In the genomic region with DNA sequence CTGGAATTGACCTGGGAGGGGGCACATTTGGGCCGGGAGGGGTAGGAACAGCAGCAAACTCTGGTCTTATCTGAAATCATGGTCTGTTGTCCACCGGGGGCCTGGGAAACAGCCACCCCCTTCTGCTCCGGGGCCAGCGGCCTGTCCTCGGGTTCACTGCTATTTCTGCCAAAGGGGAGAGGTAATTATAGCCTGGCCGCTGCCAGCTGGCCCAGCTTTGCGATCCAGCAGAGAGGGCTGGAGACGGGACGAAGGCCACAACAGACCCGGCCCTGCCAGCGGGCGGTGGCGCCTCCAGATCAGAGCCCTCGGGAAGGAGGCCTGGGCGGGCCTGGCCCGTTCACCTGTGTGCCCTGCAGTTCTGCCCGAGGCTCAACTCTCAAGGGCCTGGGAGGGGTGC, we compare ENCODE assay signal across 1 cellular context.
TF ChIP-seq lines count a peak whose summit lies in the region.

A gene (plus strand): TSS at position 258 of the 400 bp plus-strand sequence. CDS start 6,667 bp downstream, outside the sequence.

TF ChIP-seq in H1, 55 proteins besides CTCF, POLR2A, EP300 and RAD21 (continued from another document):
- TF ChIP-seq, protein P1, sequence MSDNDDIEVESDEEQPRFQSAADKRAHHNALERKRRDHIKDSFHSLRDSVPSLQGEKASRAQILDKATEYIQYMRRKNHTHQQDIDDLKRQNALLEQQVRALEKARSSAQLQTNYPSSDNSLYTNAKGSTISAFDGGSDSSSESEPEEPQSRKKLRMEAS (IDR thresholded peaks at IDR 0.05) = no peak
- TF ChIP-seq RFX5 (IDR thresholded peaks at IDR 0.05; ENCODE audit: borderline replicate concordance, low read depth, low read length) = no peak
- no peak for TF ChIP-seq JUND (IDR thresholded peaks at IDR 0.05; ENCODE audit: low read length)
- TF ChIP-seq TBP (IDR thresholded peaks at IDR 0.05; ENCODE audit: low read depth, low read length) = no peak
- no peak for TF ChIP-seq CHD1 (IDR thresholded peaks at IDR 0.05; ENCODE audit: low read depth, low read length)
- no peak for TF ChIP-seq ZNF274 (IDR thresholded peaks at IDR 0.05; ENCODE audit: borderline replicate concordance, extremely low read depth, low read length)
